Comparison of ENCODE assay signal across 1 cellular context in genomic region chr1:46616277-46617107, GRCh38.
TF ChIP-seq lines count a peak whose summit lies in the region.

TSS of gene MOB3C (minus strand) at chr1:46616811. CDS start at chr1:46613321, 3,490 bp downstream.

TF ChIP-seq in H1, 55 proteins besides CTCF, POLR2A, EP300 and RAD21 (continued from another document):
- TF ChIP-seq, protein P1, sequence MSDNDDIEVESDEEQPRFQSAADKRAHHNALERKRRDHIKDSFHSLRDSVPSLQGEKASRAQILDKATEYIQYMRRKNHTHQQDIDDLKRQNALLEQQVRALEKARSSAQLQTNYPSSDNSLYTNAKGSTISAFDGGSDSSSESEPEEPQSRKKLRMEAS (IDR thresholded peaks at IDR 0.05) = peak; percentile 37; the same call in 1 of the 2 replicates
- TF ChIP-seq POLR2AphosphoS5 (IDR thresholded peaks at IDR 0.05; ENCODE audit: low read depth, low read length) (no peak), KDM1A (IDR thresholded peaks at IDR 0.05; ENCODE audit: borderline replicate concordance, low read length) (peak; percentile 80; the same call in 1 of the 2 replicates), GABPA (IDR thresholded peaks at IDR 0.05; ENCODE audit: borderline replicate concordance, insufficient read depth, low read length) (no peak), JUN (IDR thresholded peaks at IDR 0.05; ENCODE audit: low read depth, low read length) (no peak), FOSL1 (IDR thresholded peaks at IDR 0.05; ENCODE audit: insufficient read depth, low read depth, low read length) (peak; percentile 84; the same call in 1 of the 2 replicates), TAF7 (optimal IDR thresholded peaks at IDR 0.05; ENCODE audit: borderline replicate concordance, low read depth, low read length) (no peak), KDM4A (IDR thresholded peaks at IDR 0.05; ENCODE audit: low read depth, low read length, severe bottlenecking) (peak; percentile 87), SIX5 (IDR thresholded peaks at IDR 0.05; ENCODE audit: low read depth, low read length) (no peak), PHF8 (conservative IDR thresholded peaks at IDR 0.05; ENCODE audit: low read depth, low read length) (peak; percentile 38; the same call in 1 of the 2 replicates), BRCA1 (IDR thresholded peaks at IDR 0.05; ENCODE audit: low read depth, low read length) (no peak), RFX5 (IDR thresholded peaks at IDR 0.05; ENCODE audit: borderline replicate concordance, low read depth, low read length) (no peak), BACH1 (IDR thresholded peaks at IDR 0.05; ENCODE audit: low read length) (0 out of 2 replicates have a peak, but pooled peaks have one; percentile 2), CBX5 (IDR thresholded peaks at IDR 0.05; ENCODE audit: low read depth, low read length) (no peak), RBBP5 (IDR thresholded peaks at IDR 0.05; ENCODE audit: borderline replicate concordance, low read depth, low read length) (0 out of 2 replicates have a peak, but pooled peaks have one; percentile 36), POU5F1 (IDR thresholded peaks at IDR 0.05; ENCODE audit: low read depth, low read length) (no peak)
